8 cellular contexts compared by ENCODE assay signal in the genomic region with DNA sequence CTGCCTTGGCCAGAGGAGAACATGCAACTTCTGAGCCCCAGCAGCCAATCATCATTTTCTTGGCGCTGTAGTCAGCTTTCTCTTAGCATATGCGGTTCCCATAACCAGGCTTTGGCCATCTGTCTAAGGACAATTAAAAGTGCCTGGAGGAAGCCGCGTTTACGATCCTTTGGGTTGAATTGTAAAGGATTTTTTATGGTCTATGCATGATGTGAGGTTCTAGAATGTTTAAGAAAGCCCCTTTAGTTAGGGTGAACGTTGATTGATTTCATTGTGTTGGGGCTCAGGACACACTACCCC. TPM values are rescaled to one million over a fixed set of nuclear protein-coding genes. Genes with fewer than 3 reads are reported as not detected.
DNase-seq lines count a peak whose midpoint lies in the region; ATAC-seq and TF ChIP-seq lines count a peak whose summit lies in the region.

No MANE protein-coding gene starts in this region.

- H3K27ac ChIP-seq in left ventricle myocardium inferior (replicated peaks): peak overlapping the region; percentile 94

- no peaks in the 10 kb centered on the region for H3K27me3 Mint-ChIP-seq in MCF 10A (ENCODE audit: insufficient read depth, unreplicated experiment)

- BruUV-seq in MCF 10A (replicated peaks; lab: Mats Ljungman, UMichigan): TSS peak; percentile 82

- no peaks in the 10 kb centered on the region for H3K36me3 Mint-ChIP-seq in MCF 10A (ENCODE audit: insufficient read depth, unreplicated experiment)

- DNase-seq in left ventricle myocardium inferior (no peak), left cardiac atrium (no peak), MCF 10A (ENCODE audit: unreplicated experiment) (no peak), iPS-NIHi11 (ENCODE audit: low spot score) (no peak), RPMI8226 (no peak), NCI-H2107 treated with DMSO at 0.1 percent for 48 hours (lab: John Stamatoyannopoulos, UW; ENCODE audit: unreplicated experiment) (no peak)

- H3K27me3 ChIP-seq in left ventricle myocardium inferior (ENCODE audit: low read depth) (no peaks in the 10 kb centered on the region), mononuclear cell (ENCODE audit: insufficient read depth, low read length) (no peaks in the 10 kb centered on the region)

- POLR2A ChIA-PET in MCF 10A (lab: Yijun Ruan, JAX): interaction anchor here (0.5 to 13.4 kb wide), 33 partner anchors 9 to 1443 kb away, joined by 3 to 613 read pairs (median 5); a partner anchor contains a TSS

- H3K4me3 Mint-ChIP-seq in MCF 10A (ENCODE audit: unreplicated experiment): peak overlapping the region; percentile 98

- CTCF ChIA-PET in MCF 10A (lab: Yijun Ruan, JAX): interaction anchor here (0.8 to 7.7 kb wide), 4 partner anchors 57 to 135 kb away, joined by 3 to 57 read pairs (median 5); no protein-coding TSS in a partner anchor

- H3K4me1 ChIP-seq in left ventricle myocardium inferior (peaks cover 29% of the 10 kb centered on the region), mononuclear cell (ENCODE audit: insufficient read depth, low read length) (peaks cover 46% of the 10 kb centered on the region)

- no peaks in the 10 kb centered on the region for H3K9me3 Mint-ChIP-seq in MCF 10A (ENCODE audit: unreplicated experiment)

- ATAC-seq in left cardiac atrium (no peak), GM21515 (IDR thresholded peaks at IDR 0.05; ENCODE audit: unreplicated experiment) (no peak)

- TF ChIP-seq CTCF in left ventricle myocardium inferior (IDR thresholded peaks at IDR 0.05; ENCODE audit: borderline replicate concordance): no peak
- no peak for TF ChIP-seq CTCF in MCF 10A (IDR thresholded peaks at IDR 0.05; ENCODE audit: unreplicated experiment)

- no peaks in the 10 kb centered on the region for H3K36me3 ChIP-seq in left ventricle myocardium inferior

- intact Hi-C loops in left ventricle myocardium inferior (cut with micrococcal nuclease): loop anchor here (10.0 kb wide), 1 partner anchor 59 kb away; a partner anchor contains a TSS
- intact Hi-C loops in left cardiac atrium (cut with DNase I): loop anchor here in 1 of 2 donors (5.0 to 10.0 kb wide), 2 partner anchors 56 to 139 kb away; a partner anchor contains a TSS
- intact Hi-C loops in MCF 10A (cut with micrococcal nuclease): loop anchor here (5.0 kb wide), 2 partner anchors 114 to 289 kb away; no protein-coding TSS in a partner anchor

- H3K4me1 Mint-ChIP-seq in MCF 10A (ENCODE audit: insufficient read depth, unreplicated experiment): peaks cover 8% of the 10 kb centered on the region

- peak overlapping the region; percentile 95 for H3K27ac Mint-ChIP-seq in MCF 10A (ENCODE audit: low read depth, unreplicated experiment)

- peak overlapping the region; percentile 100 for H3K4me3 ChIP-seq in left ventricle myocardium inferior
- peak overlapping the region; percentile 90 for H3K4me3 ChIP-seq in mononuclear cell (ENCODE audit: low read length)

- no peaks in the 10 kb centered on the region for H3K9me3 ChIP-seq in left ventricle myocardium inferior (replicated peaks)
- H3K9me3 ChIP-seq in mononuclear cell (ENCODE audit: low read depth, low read length): no peaks in the 10 kb centered on the region

RNA-seq across cellular contexts. Expression of a gene that starts 0.8 kb away (rescaled TPM):
- total RNA-seq in left ventricle myocardium inferior (9.1 TPM), left cardiac atrium (1 to 10 TPM; 7.4 to 9.6 TPM), MCF 10A (2022) (10.2 and 16.8 TPM in 2 replicates), mononuclear cell (7.9 TPM)

RNA-seq across cellular contexts. Expression of a gene that starts 58.5 kb away (rescaled TPM):
- total RNA-seq in left ventricle myocardium inferior (72.8 TPM), left cardiac atrium (10 to 100 TPM; 38.6 to 62.4 TPM), MCF 10A (2022) (77.8 and 121 TPM in 2 replicates), mononuclear cell (245 TPM)
